Comparison of ENCODE assay signal across 8 cellular contexts in the genomic region with DNA sequence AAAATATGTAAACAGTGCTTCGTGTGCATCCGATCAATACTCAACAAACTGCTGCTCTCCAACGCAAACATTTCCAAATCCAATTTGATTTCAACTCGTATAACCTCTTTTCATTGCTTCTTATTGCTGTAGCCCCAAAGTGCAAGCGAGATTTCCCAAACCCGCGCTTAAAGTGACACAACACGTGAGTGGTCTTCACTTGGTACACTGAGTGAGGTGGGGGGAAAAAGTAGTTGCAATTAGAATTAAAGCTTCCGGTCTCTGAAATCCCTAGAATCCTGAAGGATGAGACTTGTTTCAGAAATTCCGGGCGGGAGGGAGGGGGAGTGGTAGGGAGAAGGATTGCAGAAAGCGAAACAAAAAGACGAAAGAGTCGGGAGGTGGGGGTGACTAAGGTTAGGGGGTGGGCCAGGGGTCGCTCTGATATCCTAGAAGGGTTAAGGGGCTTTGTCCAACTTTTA.
DNase-seq lines count a peak whose midpoint lies in the region; ATAC-seq and TF ChIP-seq lines count a peak whose summit lies in the region.

No MANE protein-coding gene starts in this region.

- peaks cover 5% of the 10 kb centered on the region for H3K36me3 Mint-ChIP-seq in central memory CD8-positive, alpha-beta T cell (ENCODE audit: insufficient read depth)

- H3K4me1 ChIP-seq in BLaER1 (peaks cover 14% of the 10 kb centered on the region), left lung (peaks cover 5 to 19% of the 10 kb centered on the region in 2 donors)

- H3K27ac ChIP-seq in BLaER1: no peak overlapping the region
- H3K27ac ChIP-seq in left lung: peak overlapping the region; percentile 77 to 92
- H3K27ac ChIP-seq in temporal lobe (ENCODE audit: low read depth, low read length): peak overlapping the region; percentile 69

- no peak for TF ChIP-seq CTCF in left lung (IDR thresholded peaks at IDR 0.05)

- no peak overlapping the region for H3K27ac Mint-ChIP-seq in central memory CD8-positive, alpha-beta T cell (ENCODE audit: low read depth)

- DNase-seq in LHCN-M2 (ENCODE audit: low read depth) (peak; percentile 24), left lung (no peak), activated gamma-delta T cell treated with Interleukin-2 at 50 U/mL for 16 hours (no peak)
- DNase-seq in central memory CD8-positive, alpha-beta T cell (ENCODE audit: low spot score in 2 of 2): no peak
- no peak for DNase-seq in effector CD8-positive, alpha-beta T cell (lab: John Stamatoyannopoulos, UW)

- peak overlapping the region; percentile 94 for H3K4me2 ChIP-seq in BLaER1

- peaks cover 29% of the 10 kb centered on the region for H3K4me1 Mint-ChIP-seq in central memory CD8-positive, alpha-beta T cell

- H3K4me3 ChIP-seq in BLaER1: peak overlapping the region; percentile 70
- H3K4me3 ChIP-seq in left lung: peak overlapping the region; percentile 59 to 71

- H3K4me3 Mint-ChIP-seq in central memory CD8-positive, alpha-beta T cell: peak overlapping the region; percentile 74

- H3K9me3 ChIP-seq in BLaER1 (no peaks in the 10 kb centered on the region), left lung (no peaks in the 10 kb centered on the region)

- ATAC-seq in central memory CD8-positive, alpha-beta T cell (replicated peaks; ENCODE audit: extremely low read depth, poor library complexity, severe bottlenecking): no peak
- peak; percentile 57 for ATAC-seq in left lung
- no peak for ATAC-seq in GM18870 (IDR thresholded peaks at IDR 0.05; ENCODE audit: unreplicated experiment)

- peaks cover 7% of the 10 kb centered on the region; the same call in 1 of the 2 replicates for H4K20me1 ChIP-seq in BLaER1

- H3K36me3 ChIP-seq in BLaER1: no peaks in the 10 kb centered on the region
- no peaks in the 10 kb centered on the region for H3K36me3 ChIP-seq in left lung

- peaks cover 93% of the 10 kb centered on the region for H3K27me3 Mint-ChIP-seq in central memory CD8-positive, alpha-beta T cell

- H3K9me3 Mint-ChIP-seq in central memory CD8-positive, alpha-beta T cell: no peaks in the 10 kb centered on the region

- H3K9ac ChIP-seq in BLaER1: peak overlapping the region; percentile 40; the same call in 1 of the 2 replicates

- H3K27me3 ChIP-seq in BLaER1: peaks cover 62% of the 10 kb centered on the region
- peaks cover 8 to 69% of the 10 kb centered on the region in 2 donors for H3K27me3 ChIP-seq in left lung

- intact Hi-C loops in left lung (cut with DNase I): no loop called here
